Comparison of ENCODE assay signal across 21 cellular contexts in genomic region chr6:108322728-108323127, GRCh38.
"Had no signal": no experiment of that assay in that cellular context is flagged by ENCODE, and none has a peak within 500 bp of the region (broad histone marks: within the 10 kb centered on the region; RNA-seq: fewer than 3 reads in every experiment).

No MANE protein-coding gene starts in this region.

- H3K4me3 ChIP-seq: MG63, SJCRH30 had no signal

- H3K27ac ChIP-seq: SJCRH30 had no signal

- H3K4me1 ChIP-seq: SJCRH30 had no signal

- H3K9me3 ChIP-seq: MG63, SJCRH30 had no signal

- DNase-seq: IMR-90, Karpas-422, KG1, MG63, NCI-H1092, NCI-H1105 treated with DMSO at 0.1 percent for 48 hours, NCI-H1417 treated with DMSO at 0.1 percent for 48 hours, NCI-H146, NCI-H1694 treated with DMSO at 0.1 percent for 48 hours, NCI-H1930, NCI-H2081, NCI-H2107, NCI-H2227 treated with DMSO at 0.1 percent for 48 hours, NCI-H524, NCI-H526 treated with DMSO at 0.1 percent for 48 hours, NCI-H748 treated with DMSO at 0.1 percent for 48 hours, RPMI8226, SHP77 treated with DMSO at 0.1 percent for 48 hours, SJCRH30 had no signal

- H3K36me3 ChIP-seq: SJCRH30 had no signal

- ATAC-seq: HepG2, SK-N-SH treated with all-trans-retinoic acid at 6 μM for 48 hours had no signal

- H3K27me3 ChIP-seq: MG63, SJCRH30 had no signal
